21 cellular contexts compared by ENCODE assay signal in genomic region chr1:225757927-225758460, GRCh38. TPM values are rescaled to one million over a fixed set of nuclear protein-coding genes. Genes with fewer than 3 reads are reported as not detected.
DNase-seq lines count a peak whose midpoint lies in the region; ATAC-seq, FAIRE-seq and TF ChIP-seq lines count a peak whose summit lies in the region.
"Had no signal": no experiment of that assay in that cellular context is flagged by ENCODE, and none has a peak within 500 bp of the region (broad histone marks: within the 10 kb centered on the region; RNA-seq: fewer than 3 reads in every experiment).

No MANE protein-coding gene starts in this region.

- H3K36me3 ChIP-seq in K562 (ENCODE audit: control insufficient read depth, insufficient read depth, low read length), result no peaks in the 10 kb centered on the region
- no peaks in the 10 kb centered on the region for H3K36me3 ChIP-seq in mucosa of descending colon (ENCODE audit: low read depth)
- no peaks in the 10 kb centered on the region for H3K36me3 ChIP-seq in subcutaneous abdominal adipose tissue (ENCODE audit: control insufficient read depth in 5 of 5, insufficient read depth in 5 of 5, low read length in 5 of 5)

- no peak overlapping the region for H3K27ac Mint-ChIP-seq in stimulated activated memory B cell treated with anti-CD40 and anti-IgM and Interleukin-4, amounts not matched to agents 10 μg/mL and 1 μg/mL and 100 μg/mL, for 72 hours
- H3K27ac Mint-ChIP-seq: CD4-positive, CD25-positive, alpha-beta regulatory T cell; H9 had no signal

- no peaks in the 10 kb centered on the region for H3K36me3 Mint-ChIP-seq in stimulated activated memory B cell treated with anti-CD40 and anti-IgM and Interleukin-4, amounts not matched to agents 10 μg/mL and 1 μg/mL and 100 μg/mL, for 72 hours
- H3K36me3 Mint-ChIP-seq: CD4-positive, CD25-positive, alpha-beta regulatory T cell had no signal

- no peak for TF ChIP-seq POLR2A in K562 (conservative IDR thresholded peaks at IDR 0.05)

- CTCF ChIA-PET in K562 (lab: Yijun Ruan, JAX; ENCODE audit: low intra/inter-chr PET ratio), result no interaction called here

- no peaks in the 10 kb centered on the region for H3K9me1 ChIP-seq in K562 (ENCODE audit: control insufficient read depth, insufficient read depth, low read length)

- no peak overlapping the region for H3K4me3 Mint-ChIP-seq in stimulated activated memory B cell treated with anti-CD40 and anti-IgM and Interleukin-4, amounts not matched to agents 10 μg/mL and 1 μg/mL and 100 μg/mL, for 72 hours
- H3K4me3 Mint-ChIP-seq: CD4-positive, CD25-positive, alpha-beta regulatory T cell; H9 had no signal

- TF ChIP-seq EP300 in Ishikawa (IDR thresholded peaks at IDR 0.05; ENCODE audit: borderline replicate concordance) (no peak), K562 (IDR thresholded peaks at IDR 0.05; ENCODE audit: low read length) (no peak)

- no peak overlapping the region for H3K4me3 ChIP-seq in K562
- no peak overlapping the region for H3K4me3 ChIP-seq in mucosa of descending colon
- no peak overlapping the region for H3K4me3 ChIP-seq in subcutaneous abdominal adipose tissue (ENCODE audit: low read depth in 1 of 5, low read length in 5 of 5)
- H3K4me3 ChIP-seq: GM23248 had no signal

- DNase-seq in K562 (ENCODE audit: extremely low read depth in 1 of 4, low spot score in 3 of 4) (no peak), mucosa of descending colon (no peak), HPDE6-E6E7 (ENCODE audit: extremely low spot score) (no peak)
- no peak for DNase-seq in effector CD8-positive, alpha-beta T cell (lab: John Stamatoyannopoulos, UW)
- DNase-seq: CD4-positive, CD25-positive, alpha-beta regulatory T cell; COR-L47; DMS 273 treated with DMSO at 0.1 percent for 48 hours; DMS79 treated with DMSO at 0.1 percent for 48 hours; GM23248; H9; NCI-H1105; NCI-H146; NCI-H2029 treated with DMSO at 0.1 percent for 48 hours; NCI-H226; NCI-H510A treated with DMSO at 0.1 percent for 48 hours; NCI-H748 treated with DMSO at 0.1 percent for 48 hours; SIG-M5 had no signal

- H3K9me3 ChIP-seq in K562 (replicated peaks; ENCODE audit: control insufficient read depth, insufficient read depth, low read depth, low read length), result no peaks in the 10 kb centered on the region
- H3K9me3 ChIP-seq in mucosa of descending colon, result no peaks in the 10 kb centered on the region
- H3K9me3 ChIP-seq in subcutaneous abdominal adipose tissue (ENCODE audit: control insufficient read depth in 5 of 5, low read length in 5 of 5), result no peaks in the 10 kb centered on the region

- ATAC-seq in K562 (no peak), mucosa of descending colon (peak; percentile 53)
- ATAC-seq in stimulated activated memory B cell treated with anti-CD40 and anti-IgM and Interleukin-4, amounts not matched to agents 10 μg/mL and 1 μg/mL and 100 μg/mL, for 72 hours, result no peak
- ATAC-seq: HepG2 had no signal

- no peak overlapping the region for H3K4me2 ChIP-seq in K562 (ENCODE audit: insufficient read depth, low read length)

- FAIRE-seq in K562 (lab: Jason Lieb, UNC), result no peak
- FAIRE-seq: HepG2 had no signal

- H3K4me1 ChIP-seq in K562 (replicated peaks in 1 of 2; ENCODE audit: control insufficient read depth in 2 of 2, insufficient read depth in 2 of 2, low read length in 2 of 2), result peaks cover 0 to 3% of the 10 kb centered on the region in 2 experiments; a peak in 3 of 5 replicates
- H3K4me1 ChIP-seq in mucosa of descending colon (ENCODE audit: low read depth), result peaks cover 6% of the 10 kb centered on the region
- H3K4me1 ChIP-seq in subcutaneous abdominal adipose tissue (ENCODE audit: control insufficient read depth in 5 of 5, insufficient read depth in 5 of 5, low read length in 5 of 5), result peaks cover 3 to 50% (median 28%) of the 10 kb centered on the region in 5 donors

- TF ChIP-seq RAD21 in Ishikawa (IDR thresholded peaks at IDR 0.05; ENCODE audit: low read depth), result no peak
- TF ChIP-seq RAD21 in K562 (CRISPR knock-in tag; conservative IDR thresholded peaks at IDR 0.05 in 1 of 2, IDR thresholded peaks at IDR 0.05 in 1 of 2), result no peak

- H2AFZ ChIP-seq in K562 (ENCODE audit: low read depth, low read length), result no peak overlapping the region
- H2AFZ ChIP-seq: GM23248 had no signal

- peaks cover 12 to 34% of the 10 kb centered on the region in 2 experiments; a peak in 4 of 5 replicates for H3K27me3 ChIP-seq in K562 (ENCODE audit: control insufficient read depth in 2 of 2, insufficient read depth in 2 of 2, low read length in 2 of 2)
- H3K27me3 ChIP-seq in subcutaneous abdominal adipose tissue (ENCODE audit: control insufficient read depth in 5 of 5, insufficient read depth in 4 of 5, low read length in 5 of 5), result no peaks in the 10 kb centered on the region

- H3K27me3 Mint-ChIP-seq in stimulated activated memory B cell treated with anti-CD40 and anti-IgM and Interleukin-4, amounts not matched to agents 10 μg/mL and 1 μg/mL and 100 μg/mL, for 72 hours, result peaks cover 13% of the 10 kb centered on the region

- WGBS in K562 (ENCODE audit: insufficient coverage, low coverage, missing lambda C conversion rate), result 4% methylated on average over 10 of the region's 10 CpGs

- BruUV-seq in K562 (replicated peaks; lab: Mats Ljungman, UMichigan), result no TSS peak

- POLR2A ChIA-PET in K562 (lab: Yijun Ruan, JAX), result interaction anchor here (0.6 to 1.0 kb wide), 2 partner anchors 8 to 18 kb away, joined by 3 to 4 read pairs; no protein-coding TSS in a partner anchor

- no peak overlapping the region for H3K9ac ChIP-seq in K562 (ENCODE audit: insufficient read depth in 1 of 2, low read depth in 2 of 2, low read length in 2 of 2)
- H3K9ac ChIP-seq in subcutaneous abdominal adipose tissue (ENCODE audit: low read length in 5 of 5), result no peak overlapping the region
- H3K9ac ChIP-seq: GM23248 had no signal

- TF ChIP-seq CTCF in K562 (IDR thresholded peaks at IDR 0.05 in 2 of 3, conservative IDR thresholded peaks at IDR 0.05 in 1 of 3; ENCODE audit: insufficient read depth in 2 of 3, low read depth in 1 of 3, low read length in 3 of 3) (no peak), mucosa of descending colon (IDR thresholded peaks at IDR 0.05) (no peak)

- no peaks in the 10 kb centered on the region for H3K79me2 ChIP-seq in K562 (ENCODE audit: control insufficient read depth, insufficient read depth, low read length)

- in situ Hi-C loops in K562 (cut with MboI), result no loop called here

- H3K9me3 Mint-ChIP-seq in stimulated activated memory B cell treated with anti-CD40 and anti-IgM and Interleukin-4, amounts not matched to agents 10 μg/mL and 1 μg/mL and 100 μg/mL, for 72 hours, result no peaks in the 10 kb centered on the region
- H3K9me3 Mint-ChIP-seq: H9 had no signal

- H3K4me1 Mint-ChIP-seq in stimulated activated memory B cell treated with anti-CD40 and anti-IgM and Interleukin-4, amounts not matched to agents 10 μg/mL and 1 μg/mL and 100 μg/mL, for 72 hours, result no peaks in the 10 kb centered on the region
- H3K4me1 Mint-ChIP-seq: CD4-positive, CD25-positive, alpha-beta regulatory T cell had no signal

- intact Hi-C loops in K562 (cut with micrococcal nuclease) (no loop called here), mucosa of descending colon (cut with DNase I, micrococcal nuclease) (no loop called here)

- H4K20me1 ChIP-seq in K562 (replicated peaks; ENCODE audit: control insufficient read depth, insufficient read depth, low read length), result no peaks in the 10 kb centered on the region

- no peak overlapping the region for H3K27ac ChIP-seq in K562 (ENCODE audit: extremely low read depth, low read depth, low read length)
- peak overlapping the region; percentile 10 for H3K27ac ChIP-seq in subcutaneous abdominal adipose tissue (ENCODE audit: low read depth, low read length)
- H3K27ac ChIP-seq: GM23248 had no signal

TF ChIP-seq in Ishikawa, 13 proteins besides CTCF, POLR2A, EP300 and RAD21 (continues in another document):
- TF ChIP-seq NFIC (IDR thresholded peaks at IDR 0.05), result peak; percentile 65

RNA-seq across cellular contexts. Expression of gene SRP9, which starts 19.6 kb away (rescaled TPM):
- 83.3 and 146 TPM in 2 replicates for total RNA-seq in K562 (2011; cell fraction: chromatin; rRNA removed; ENCODE audit: low replicate concordance)
- 43.4 and 63.3 TPM in 2 replicates for total RNA-seq in K562 (2011; cell fraction: nucleolus; rRNA removed)
- 146 and 277 TPM in 2 replicates for total RNA-seq in K562 (2011; cell fraction: nucleoplasm; rRNA removed)
- total RNA-seq in K562 (2014; rRNA removed) (272 and 273 TPM in 2 replicates), K562 (2014; rRNA removed; fragmentation: Illumina TruSeq; extraction: Trizol) (690 and 726 TPM in 2 replicates), K562 (2015; rRNA removed; fragmentation: Illumina TruSeq; extraction: Trizol) (537 and 597 TPM in 2 replicates), K562 (2021) (434 and 437 TPM in 2 replicates), mucosa of descending colon (100 to 1,000 TPM; 168 to 208 (median 187) TPM)
- polyA plus RNA-seq in K562 (2011; rRNA removed) (836 and 1,016 TPM in 2 replicates), K562 (2014; fragmentation: Illumina TruSeq; extraction: Trizol) (557 and 668 TPM in 2 replicates), K562 (2014; fragmentation: Nextera tagmentation; extraction: Ambion mirVana) (1,000 to 10,000 TPM; 1,645 to 1,892 TPM), K562 (2014; rRNA removed) (502 and 509 TPM in 2 replicates)
- polyA plus RNA-seq in K562 (2011; cell fraction: cytosol; rRNA removed), result 227 and 688 TPM in 2 replicates
- 227 and 377 TPM in 2 replicates for polyA plus RNA-seq in K562 (2011; cell fraction: nucleus; rRNA removed)
- 392 and 460 TPM in 2 replicates for polyA plus RNA-seq in K562 (2012)
- polyA minus RNA-seq in K562 (2011; rRNA and poly(A)+ RNA removed), result 359 and 411 TPM in 2 replicates
- 148 and 171 TPM in 2 replicates for polyA minus RNA-seq in K562 (2011; cell fraction: cytosol; rRNA and poly(A)+ RNA removed)
- polyA minus RNA-seq in K562 (2011; cell fraction: nucleus; rRNA and poly(A)+ RNA removed), result 33.3 and 80.0 TPM in 2 replicates

RNA-seq across cellular contexts. Expression of gene EPHX1, which starts 51.9 kb away (rescaled TPM):
- total RNA-seq in K562 (2011; cell fraction: chromatin; rRNA removed; ENCODE audit: low replicate concordance), result 16.4 and 37.6 TPM in 2 replicates
- total RNA-seq in K562 (2011; cell fraction: nucleolus; rRNA removed), result 26.8 and 35.4 TPM in 2 replicates
- 21.5 and 25.0 TPM in 2 replicates for total RNA-seq in K562 (2011; cell fraction: nucleoplasm; rRNA removed)
- total RNA-seq in K562 (2014; rRNA removed), result 8.0 and 11.6 TPM in 2 replicates
- 4.7 and 5.1 TPM in 2 replicates for total RNA-seq in K562 (2014; rRNA removed; fragmentation: Illumina TruSeq; extraction: Trizol)
- total RNA-seq in K562 (2015; rRNA removed; fragmentation: Illumina TruSeq; extraction: Trizol), result 6.7 and 7.6 TPM in 2 replicates
- total RNA-seq in K562 (2021), result 18.5 and 21.1 TPM in 2 replicates
- 4.0 and 11.2 TPM in 2 replicates for polyA plus RNA-seq in K562 (2011; rRNA removed)
- 4.7 and 5.2 TPM in 2 replicates for polyA plus RNA-seq in K562 (2011; cell fraction: cytosol; rRNA removed)
- polyA plus RNA-seq in K562 (2011; cell fraction: nucleus; rRNA removed), result 6.3 and 7.3 TPM in 2 replicates
- 26.2 and 32.9 TPM in 2 replicates for polyA plus RNA-seq in K562 (2012)
- 21.9 and 27.0 TPM in 2 replicates for polyA plus RNA-seq in K562 (2014; fragmentation: Illumina TruSeq; extraction: Trizol)
- under 1 TPM; 0.21 to 0.48 TPM for polyA plus RNA-seq in K562 (2014; fragmentation: Nextera tagmentation; extraction: Ambion mirVana)
- 7.5 and 8.8 TPM in 2 replicates for polyA plus RNA-seq in K562 (2014; rRNA removed)
- 3.6 and 4.8 TPM in 2 replicates for polyA minus RNA-seq in K562 (2011; rRNA and poly(A)+ RNA removed)
- 6.6 and 10.0 TPM in 2 replicates for polyA minus RNA-seq in K562 (2011; cell fraction: cytosol; rRNA and poly(A)+ RNA removed)
- polyA minus RNA-seq in K562 (2011; cell fraction: nucleus; rRNA and poly(A)+ RNA removed), result 5.0 and 6.2 TPM in 2 replicates
- 10 to 100 TPM; 48.8 to 86.3 (median 68.0) TPM for total RNA-seq in mucosa of descending colon
